In genomic region chr11:113458189-113458588, GRCh38 we compare ENCODE assay signal across 23 cellular contexts. TPM values are rescaled to one million over a fixed set of nuclear protein-coding genes. Genes with fewer than 3 reads are reported as not detected.
"Had no signal": no experiment of that assay in that cellular context is flagged by ENCODE, and none has a peak within 500 bp of the region (broad histone marks: within the 10 kb centered on the region; RNA-seq: fewer than 3 reads in every experiment).

No MANE protein-coding gene starts in this region.

- ATAC-seq: activated CD8-positive, alpha-beta T cell treated with anti-CD3 and anti-CD28 coated beads for 36 hours; body of pancreas; Panc1 had no signal

- H3K27me3 ChIP-seq: adrenal gland, body of pancreas, breast epithelium, SJSA1 had no signal

- H3K27ac ChIP-seq: body of pancreas, breast epithelium, KMS-11, SJSA1 had no signal

- H3K4me1 ChIP-seq: adrenal gland, body of pancreas, breast epithelium had no signal

- H3K9me3 ChIP-seq: adrenal gland, body of pancreas, breast epithelium, SJSA1, SK-N-SH had no signal

- H3K4me3 ChIP-seq: adrenal gland, body of pancreas, breast epithelium, SJSA1 had no signal

- DNase-seq: activated CD4-positive, alpha-beta T cell treated with anti-CD3 and anti-CD28 coated beads, Interleukin-2, amount 10 ng/mL, durations not matched to agents 24 days and 14 days; activated CD4-positive, alpha-beta T cell treated with anti-CD3 and anti-CD28 coated beads, Interleukin-2, amount 50 U/mL, for 4 hours; activated CD8-positive, alpha-beta T cell treated with anti-CD3 and anti-CD28 coated beads for 36 hours; activated gamma-delta T cell; activated naive CD4-positive, alpha-beta T cell treated with Interleukin-2 at 50 U/mL for 16 hours; activated T-cell treated with anti-CD3 and anti-CD28 coated beads, Interleukin-2, amount 50 U/mL, for 1 hour; body of pancreas; MM.1S; MV-4-11; NCI-H1436 treated with DMSO at 0.1 percent for 48 hours; NCI-H187 treated with DMSO at 0.1 percent for 48 hours; NCI-H510A; NCI-H774; SHP77 had no signal

- H3K36me3 ChIP-seq: adrenal gland, breast epithelium, SJSA1 had no signal

RNA-seq across cellular contexts. Expression of gene DRD2, which starts 17.0 kb away (rescaled TPM):
- total RNA-seq: activated CD4-positive, alpha-beta T cell treated with anti-CD3 and anti-CD28 coated beads, Interleukin-2, amount 10 ng/mL, durations not matched to agents 24 days and 14 days; activated CD8-positive, alpha-beta memory T cell treated with anti-CD3 and anti-CD28 coated beads for 36 hours; activated CD8-positive, alpha-beta T cell treated with anti-CD3 and anti-CD28 coated beads for 36 hours; astrocyte; cardiac septum; SJSA1 had no signal
